In genomic region chr10:58531084-58531695, GRCh38 we compare ENCODE assay signal across 8 cellular contexts. TPM values are rescaled to one million over a fixed set of nuclear protein-coding genes. Genes with fewer than 3 reads are reported as not detected.
A peak's percentile ranks its signal among the peaks of the same experiment; 100 is the strongest.
DNase-seq lines count a peak whose midpoint lies in the region; ATAC-seq and TF ChIP-seq lines count a peak whose summit lies in the region.

No MANE protein-coding gene starts in this region.

- peak; percentile 45 for DNase-seq in activated naive CD4-positive, alpha-beta T cell treated with Interleukin-2 at 50 U/mL for 16 hours
- DNase-seq in activated naive CD4-positive, alpha-beta T cell (lab: John Stamatoyannopoulos, UW) = no peak
- DNase-seq in HCEC 1CT (peak; percentile 65), LNCaP clone FGC (ENCODE audit: low read depth) (no peak), SKM-1 (lab: John Stamatoyannopoulos, UW; ENCODE audit: unreplicated experiment) (peak; percentile 63), MCF 10A (ENCODE audit: unreplicated experiment) (peak; percentile 81), left lung (no peak)
- DNase-seq in stimulated activated naive CD8-positive, alpha-beta T cell treated with anti-CD3 and anti-CD28 coated beads, Interleukin-15, Interleukin-2, amounts not matched to agents 100 U/mL and 50 U/mL, for 24 hours = peak; percentile 56

- H3K27ac ChIP-seq in left lung = no peak overlapping the region

- peaks cover 24% of the 10 kb centered on the region for H3K4me1 Mint-ChIP-seq in MCF 10A (ENCODE audit: insufficient read depth, unreplicated experiment)

- no peaks in the 10 kb centered on the region for H3K36me3 Mint-ChIP-seq in MCF 10A (ENCODE audit: insufficient read depth, unreplicated experiment)

- H3K4me3 Mint-ChIP-seq in MCF 10A (ENCODE audit: unreplicated experiment) = no peak overlapping the region

- no peaks in the 10 kb centered on the region for H3K27me3 Mint-ChIP-seq in MCF 10A (ENCODE audit: insufficient read depth, unreplicated experiment)

- no peaks in the 10 kb centered on the region for H3K27me3 ChIP-seq in left lung

- peak; percentile 94 for ATAC-seq in left lung
- no peak for ATAC-seq in stimulated activated naive CD8-positive, alpha-beta T cell treated with anti-CD3 and anti-CD28 coated beads, Interleukin-15, Interleukin-2, amounts not matched to agents 100 U/mL and 50 U/mL, for 24 hours

- POLR2A ChIA-PET in MCF 10A (lab: Yijun Ruan, JAX) = interaction anchor here (0.6 to 3.8 kb wide), 10 partner anchors 15 to 705 kb away, joined by 3 to 33 read pairs (median 5); no protein-coding TSS in a partner anchor

- no peaks in the 10 kb centered on the region for H3K36me3 ChIP-seq in left lung

- intact Hi-C loops in MCF 10A (cut with micrococcal nuclease) (loop anchor here (1.0 to 10.0 kb wide), 8 partner anchors 110 to 1094 kb away; no protein-coding TSS in a partner anchor), left lung (cut with DNase I) (no loop called here)

- H3K27ac Mint-ChIP-seq in MCF 10A (ENCODE audit: low read depth, unreplicated experiment) = peak overlapping the region; percentile 87

- TF ChIP-seq CTCF in LNCaP clone FGC (IDR thresholded peaks at IDR 0.05; ENCODE audit: control insufficient read depth, extremely low read depth, insufficient read depth) = peak; percentile 82
- peak; percentile 84 for TF ChIP-seq CTCF in MCF 10A (IDR thresholded peaks at IDR 0.05; ENCODE audit: unreplicated experiment)
- peak; percentile 64 to 72 for TF ChIP-seq CTCF in left lung (IDR thresholded peaks at IDR 0.05)

- H3K4me1 ChIP-seq in left lung = no peaks in the 10 kb centered on the region

- no TSS peak for BruUV-seq in MCF 10A (replicated peaks; lab: Mats Ljungman, UMichigan)

- H3K4me3 ChIP-seq in LNCaP clone FGC (ENCODE audit: low read depth, low read length) = no peak overlapping the region
- H3K4me3 ChIP-seq in left lung = no peak overlapping the region

- H3K9me3 ChIP-seq in left lung = peaks cover 0 to 15% of the 10 kb centered on the region in 2 donors

- CTCF ChIA-PET in MCF 10A (lab: Yijun Ruan, JAX) = interaction anchor here (0.6 to 6.6 kb wide), 50 partner anchors 9 to 1495 kb away, joined by 3 to 129 read pairs (median 6); partner anchors contain the start of genes BICC1 and TFAM

- H3K9me3 Mint-ChIP-seq in MCF 10A (ENCODE audit: unreplicated experiment) = peaks cover 14% of the 10 kb centered on the region

RNA-seq across cellular contexts. Expression of gene BICC1, which starts 18.5 kb away (rescaled TPM):
- total RNA-seq in MCF 10A (2022) (7.9 and 15.6 TPM in 2 replicates), left lung (10 to 100 TPM; 10.9 to 15.4 TPM)

Comparison
In these comparisons a context has a peak if more than half of its experiments do, and no peak if none do; other contexts are left out.
1. DNase-seq: peak in activated naive CD4-positive, alpha-beta T cell treated with Interleukin-2 at 50 U/mL for 16 hours (single experiment), HCEC 1CT (single experiment), SKM-1 (single experiment), MCF 10A (single experiment) and stimulated activated naive CD8-positive, alpha-beta T cell treated with anti-CD3 and anti-CD28 coated beads, Interleukin-15, Interleukin-2, amounts not matched to agents 100 U/mL and 50 U/mL, for 24 hours (single experiment); none in activated naive CD4-positive, alpha-beta T cell (0 of 4), LNCaP clone FGC (single experiment) and left lung (0 of 2).
2. Peak in every context shown above with its lines, with median percentiles within 50 percentile points of each other: CTCF ChIP-seq.